8 cellular contexts compared by ENCODE assay signal in the genomic region with DNA sequence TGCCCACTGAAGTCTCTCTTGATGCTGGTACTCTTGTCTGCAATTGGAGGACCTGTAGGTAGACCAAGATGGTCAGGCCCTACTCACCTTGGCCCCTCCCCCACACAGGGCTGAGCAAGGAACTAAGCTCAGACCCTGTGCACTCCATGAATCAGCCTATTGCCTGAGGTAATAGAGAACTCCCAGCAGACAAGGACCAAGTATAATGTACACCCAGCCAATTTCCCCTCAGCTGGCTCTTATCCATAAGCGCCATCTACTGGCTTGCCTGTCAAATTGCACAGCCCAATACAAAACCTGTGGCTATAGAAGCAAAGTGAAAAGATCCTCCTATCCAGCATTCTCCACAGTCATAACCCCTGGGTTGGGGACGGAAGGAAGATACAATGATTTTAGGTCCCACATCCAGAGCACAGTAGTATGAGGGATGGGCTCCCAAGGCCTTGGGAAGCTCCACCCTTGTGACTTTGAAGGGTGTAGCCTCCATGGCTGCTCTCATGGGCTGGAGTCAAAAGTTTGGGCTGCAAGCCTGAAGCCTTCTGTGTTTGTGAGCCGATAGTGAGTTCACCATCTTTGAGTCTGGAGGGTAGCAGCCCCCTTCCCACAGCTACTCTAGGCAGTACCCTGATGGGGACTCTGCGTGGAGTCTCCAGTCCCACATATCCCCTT. TPM values are rescaled to one million over a fixed set of nuclear protein-coding genes. Genes with fewer than 3 reads are reported as not detected.
DNase-seq lines count a peak whose midpoint lies in the region; ATAC-seq, FAIRE-seq and TF ChIP-seq lines count a peak whose summit lies in the region.

No MANE protein-coding gene starts in this region.

- H3K79me2 ChIP-seq in MM.1S (ENCODE audit: low read length) = no peaks in the 10 kb centered on the region

- peak; percentile 6 to 42 for DNase-seq in A549 (ENCODE audit: low read depth in 1 of 2, low spot score in 1 of 2)
- DNase-seq in MM.1S = peak; percentile 76
- DNase-seq in SK-N-MC (ENCODE audit: low read depth, low spot score) = peak; percentile 57
- peak in 36 of 58 donors; percentile 1 to 74 (median 11) for DNase-seq in anterior cingulate cortex (lab: John Stamatoyannopoulos, UW)
- peak; percentile 66 for DNase-seq in islet precursor cell
- peak; percentile 7 to 28 (median 16) for DNase-seq in stimulated activated CD4-positive, alpha-beta T cell treated with anti-CD3 and anti-CD28 coated beads, TNF-alpha, amount 100 ng/mL, for 24 hours (ENCODE audit: low read depth in 3 of 3)

- H3K4me3 ChIP-seq in A549 = no peak overlapping the region
- H3K4me3 ChIP-seq in GM12875 (ENCODE audit: low read depth, low read length) = no peak overlapping the region
- no peak overlapping the region for H3K4me3 ChIP-seq in MM.1S (ENCODE audit: low read length)
- H3K4me3 ChIP-seq in SK-N-MC = no peak overlapping the region

- peak; percentile 46 to 72; a peak in 4 of 5 replicates for TF ChIP-seq RAD21 in A549 (conservative IDR thresholded peaks at IDR 0.05 in 1 of 2, IDR thresholded peaks at IDR 0.05 in 1 of 2)

- TF ChIP-seq CTCF in A549 (IDR thresholded peaks at IDR 0.05) (peak; percentile 53), GM12875 (IDR thresholded peaks at IDR 0.05; ENCODE audit: borderline replicate concordance, insufficient read depth, low read depth, low read length) (peak; percentile 87), MM.1S (IDR thresholded peaks at IDR 0.05; ENCODE audit: low read length) (peak; percentile 96)

- no peak overlapping the region for H3K9ac ChIP-seq in MM.1S (ENCODE audit: low read length)
- H3K9ac ChIP-seq in SK-N-MC (ENCODE audit: insufficient read length) = no peak overlapping the region

- H3K27ac ChIP-seq in A549 (no peak overlapping the region), MM.1S (ENCODE audit: low read length) (no peak overlapping the region), SK-N-MC (no peak overlapping the region)

- H3K36me3 ChIP-seq in MM.1S (replicated peaks; ENCODE audit: insufficient read depth, low read length) = no peaks in the 10 kb centered on the region
- H3K36me3 ChIP-seq in SK-N-MC (ENCODE audit: insufficient read depth, low read length) = no peaks in the 10 kb centered on the region

- no peak for TF ChIP-seq POLR2A in A549 (IDR thresholded peaks at IDR 0.05; ENCODE audit: low read length)

- no peaks in the 10 kb centered on the region for H3K9me2 ChIP-seq in MM.1S (replicated peaks; ENCODE audit: insufficient read depth, low read length)

- H3K4me2 ChIP-seq in A549 = no peak overlapping the region
- H3K4me2 ChIP-seq in MM.1S (ENCODE audit: low read depth, low read length) = no peak overlapping the region

- H3K27me3 ChIP-seq in MM.1S (replicated peaks; ENCODE audit: insufficient read depth, low read length) = no peaks in the 10 kb centered on the region

- no peak for FAIRE-seq in A549 (lab: Jason Lieb, UNC)

- no peaks in the 10 kb centered on the region for H3K9me3 ChIP-seq in A549
- no peaks in the 10 kb centered on the region for H3K9me3 ChIP-seq in MM.1S (replicated peaks; ENCODE audit: insufficient read depth, low read length)
- H3K9me3 ChIP-seq in SK-N-MC (ENCODE audit: low read depth, low read length) = no peaks in the 10 kb centered on the region

- H3F3A ChIP-seq in MM.1S (ENCODE audit: insufficient read depth, low read length) = no peaks in the 10 kb centered on the region

- peak; percentile 64 to 91; a peak in 4 of 6 replicates for ATAC-seq in A549
- peak; percentile 91 for ATAC-seq in HG02588 (IDR thresholded peaks at IDR 0.05; ENCODE audit: unreplicated experiment)

- H4K20me1 ChIP-seq in MM.1S (ENCODE audit: insufficient read depth, low read length) = no peaks in the 10 kb centered on the region

- no peaks in the 10 kb centered on the region for H3K4me1 ChIP-seq in A549
- H3K4me1 ChIP-seq in MM.1S (ENCODE audit: low read length) = no peaks in the 10 kb centered on the region

- no peak for TF ChIP-seq EP300 in A549 (IDR thresholded peaks at IDR 0.05)

- 3% methylated on average over 3 of the region's 4 CpGs for WGBS in A549 (ENCODE audit: missing lambda C conversion rate)

- POLR2A ChIA-PET in A549 (lab: Yijun Ruan, JAX) = no interaction called here

- CTCF ChIA-PET in A549 (lab: Yijun Ruan, JAX) = interaction anchor here (0.6 to 3.1 kb wide), 9 partner anchors 9 to 355 kb away, joined by 3 to 14 read pairs (median 5); no protein-coding TSS in a partner anchor

- no peak overlapping the region for H2AFZ ChIP-seq in MM.1S (ENCODE audit: low read length)

TF ChIP-seq in A549, 52 proteins besides CTCF, POLR2A, EP300 and RAD21:
- TF ChIP-seq TP53 (CRISPR knock-in tag; IDR thresholded peaks at IDR 0.05) (no peak), POLR2AphosphoS2 (conservative IDR thresholded peaks at IDR 0.05; ENCODE audit: low read length) (no peak), MYC (IDR thresholded peaks at IDR 0.05; ENCODE audit: borderline replicate concordance, low read length) (no peak)

RNA-seq across cellular contexts. Expression of a gene that starts 56.0 kb away (rescaled TPM):
- polyA plus RNA-seq in A549 (2011; rRNA removed) (0.08 TPM in 2 replicates), A549 (2017; fragmentation: RNase III; extraction: RNeasy Plus Mini Kit Qiagen cat#74134 plus additional on column Dnase treatment) (0.05 TPM in 1 of 3 replicates, not detected in the others)
- polyA plus RNA-seq in A549 (2012; cell fraction: cytosol; rRNA removed) = not detected in 2 replicates
- polyA plus RNA-seq in A549 (2012; cell fraction: nucleus; rRNA removed) = not detected in 2 replicates
- not detected in 2 replicates for polyA minus RNA-seq in A549 (2011; rRNA and poly(A)+ RNA removed)

RNA-seq across cellular contexts. Expression of a gene that starts 56.7 kb away (rescaled TPM):
- polyA plus RNA-seq in A549 (2011; rRNA removed) = not detected in 2 replicates
- polyA plus RNA-seq in A549 (2012; cell fraction: cytosol; rRNA removed) = not detected in 2 replicates
- polyA plus RNA-seq in A549 (2012; cell fraction: nucleus; rRNA removed) = not detected in 2 replicates
- not detected in 3 replicates for polyA plus RNA-seq in A549 (2017; fragmentation: RNase III; extraction: RNeasy Plus Mini Kit Qiagen cat#74134 plus additional on column Dnase treatment)
- not detected in 2 replicates for polyA minus RNA-seq in A549 (2011; rRNA and poly(A)+ RNA removed)

Comparison
In these comparisons a context has a peak if more than half of its experiments do, and no peak if none do; other contexts are left out.
1. DNase-seq: peak in every context shown above with its lines; median percentile 76 in MM.1S; 66 in islet precursor cell; 57 in SK-N-MC; 24 in A549; 16 in stimulated activated CD4-positive, alpha-beta T cell treated with anti-CD3 and anti-CD28 coated beads, TNF-alpha, amount 100 ng/mL, for 24 hours; 11 in anterior cingulate cortex.